Comparison of ENCODE assay signal across 38 cellular contexts in the genomic region with DNA sequence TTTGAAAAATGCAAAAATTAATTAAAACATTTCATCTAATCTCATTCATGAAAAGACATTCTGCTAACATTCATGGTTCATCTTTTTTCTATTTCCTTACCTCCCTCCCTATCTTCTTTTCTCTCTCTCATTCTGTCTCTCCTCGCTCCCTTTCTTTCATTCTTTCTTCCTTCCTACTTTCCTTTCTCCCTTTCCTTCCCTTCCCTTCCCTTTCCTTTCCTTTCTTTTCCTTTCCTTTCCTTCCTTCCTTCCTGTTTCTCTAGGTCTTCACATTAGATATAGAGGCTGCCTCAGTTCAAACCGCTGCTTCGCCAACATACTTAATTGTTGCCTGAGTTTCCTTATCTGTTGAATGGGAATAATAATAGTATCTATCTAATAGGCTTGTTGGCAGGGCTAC. TPM values are rescaled to one million over a fixed set of nuclear protein-coding genes. Genes with fewer than 3 reads are reported as not detected.
"Had no signal": no experiment of that assay in that cellular context is flagged by ENCODE, and none has a peak within 500 bp of the region (broad histone marks: within the 10 kb centered on the region; RNA-seq: fewer than 3 reads in every experiment).

No MANE protein-coding gene starts in this region.

- FAIRE-seq: astrocyte, bronchial epithelial cell had no signal

- H3K4me1 ChIP-seq: adrenal gland, ascending aorta, body of pancreas, breast epithelium had no signal

- H3K9me3 ChIP-seq: adrenal gland, ascending aorta, body of pancreas, breast epithelium had no signal

- H3K27ac ChIP-seq: adrenal gland, ascending aorta, body of pancreas, brain microvascular endothelial cell, breast epithelium, cardiac muscle cell had no signal

- ATAC-seq: activated naive CD4-positive, alpha-beta T cell treated with anti-CD3 and anti-CD28 coated beads, Interleukin-2, amount 50 U/mL, for 72 hours; activated naive CD8-positive, alpha-beta T cell treated with anti-CD3 and anti-CD28 coated beads, Interleukin-2, amount 50 U/mL, for 24 hours; activated T-cell treated with anti-CD3 and anti-CD28 coated beads, Interleukin-2, amount 50 U/mL, for 4 hours; activated T-cell treated with anti-CD3 and anti-CD28 coated beads, Interleukin-2, amount 50 U/mL, for 72 hours; activated T-helper 17 cell treated with anti-CD3 and anti-CD28 coated beads, Interleukin-2, amount 50 U/mL, for 72 hours; body of pancreas had no signal

- H3K36me3 ChIP-seq: adrenal gland, ascending aorta, brain microvascular endothelial cell, breast epithelium, cardiac muscle cell had no signal

- H3K27me3 ChIP-seq: adrenal gland, ascending aorta, body of pancreas, brain microvascular endothelial cell, breast epithelium, cardiac muscle cell had no signal

- H3K4me3 ChIP-seq: adrenal gland, ascending aorta, body of pancreas, breast epithelium, cardiac muscle cell had no signal

- DNase-seq: activated effector memory CD4-positive, alpha-beta T cell treated with anti-CD3 and anti-CD28 coated beads, Interleukin-2, amount 50 U/mL, for 16 hours; activated effector memory CD4-positive, alpha-beta T cell treated with Interleukin-2 at 50 U/mL for 16 hours; activated gamma-delta T cell; activated gamma-delta T cell treated with Interleukin-2 at 50 U/mL for 16 hours; activated naive CD4-positive, alpha-beta T cell; activated naive CD4-positive, alpha-beta T cell treated with anti-CD3 and anti-CD28 coated beads for 36 hours; activated naive CD4-positive, alpha-beta T cell treated with anti-CD3 and anti-CD28 coated beads, Interleukin-2, amount 10 ng/mL, durations not matched to agents 7 days and 5 days; activated naive CD4-positive, alpha-beta T cell treated with anti-CD3 and anti-CD28 coated beads, Interleukin-2, amount 50 U/mL, for 16 hours; activated naive CD4-positive, alpha-beta T cell treated with Interleukin-2 at 50 U/mL for 16 hours; activated naive CD8-positive, alpha-beta T cell treated with anti-CD3 and anti-CD28 coated beads for 36 hours; activated naive CD8-positive, alpha-beta T cell treated with anti-CD3 and anti-CD28 coated beads, Interleukin-2, amount 10 ng/mL, durations not matched to agents 7 days and 5 days; activated naive CD8-positive, alpha-beta T cell treated with anti-CD3 and anti-CD28 coated beads, Interleukin-2, amount 50 U/mL, for 24 hours; activated T-cell treated with anti-CD3 and anti-CD28 coated beads, Interleukin-2, amount 50 U/mL, for 1 hour; activated T-cell treated with anti-CD3 and anti-CD28 coated beads, Interleukin-2, amount 50 U/mL, for 24 hours; activated T-cell treated with anti-CD3 and anti-CD28 coated beads, Interleukin-2, amount 50 U/mL, for 4 hours; activated T-cell treated with anti-CD3 and anti-CD28 coated beads, Interleukin-2, amount 50 U/mL, for 48 hours; activated T-cell treated with anti-CD3 and anti-CD28 coated beads, Interleukin-2, amount 50 U/mL, for 72 hours; adrenal gland; amniotic stem cell; amygdala; anterior cingulate cortex; aorta; body of pancreas; brain microvascular endothelial cell; caudate nucleus; central memory CD4-positive, alpha-beta T cell had no signal

RNA-seq across cellular contexts. Expression of a gene that starts 21.9 kb away (rescaled TPM):
- total RNA-seq: activated naive CD4-positive, alpha-beta T cell treated with anti-CD3 and anti-CD28 coated beads for 36 hours; activated naive CD4-positive, alpha-beta T cell treated with anti-CD3 and anti-CD28 coated beads, Interleukin-2, amount 50 U/mL, for 72 hours; activated naive CD8-positive, alpha-beta T cell treated with anti-CD3 and anti-CD28 coated beads for 36 hours; activated naive CD8-positive, alpha-beta T cell treated with anti-CD3 and anti-CD28 coated beads, Interleukin-2, amount 10 ng/mL, durations not matched to agents 7 days and 5 days; activated T-cell treated with anti-CD3 and anti-CD28 coated beads, Interleukin-2, amount 50 U/mL, for 4 hours; activated T-cell treated with anti-CD3 and anti-CD28 coated beads, Interleukin-2, amount 50 U/mL, for 72 hours; activated T-helper 1 cell treated with anti-CD3 and anti-CD28 coated beads, Interleukin-12 subunit alpha, Interleukin-12 subunit beta, Interleukin-2, Interleukin-4 antibody, amounts not matched to agents 30 ng/mL and 10 ng/mL and 1 ng/mL, durations not matched to agents 14 hours and 24 hours and 36 hours; activated T-helper 17 cell treated with anti-CD3 and anti-CD28 coated beads, Interleukin-2, amount 50 U/mL, for 72 hours; activated T-helper 2 cell treated with anti-CD3 and anti-CD28 coated beads, Interferon-gamma antibody, Interleukin-2, Interleukin-4, amounts not matched to agents 10 μg/mL and 5 μg/mL and 100 μg/mL, durations not matched to agents 14 hours and 24 hours and 36 hours had no signal

RNA-seq across cellular contexts. Expression of a gene that starts 25.8 kb away (rescaled TPM):
- total RNA-seq: activated T-helper 1 cell treated with anti-CD3 and anti-CD28 coated beads, Interleukin-12 subunit alpha, Interleukin-12 subunit beta, Interleukin-2, Interleukin-4 antibody, amounts not matched to agents 30 ng/mL and 10 ng/mL and 1 ng/mL, durations not matched to agents 14 hours and 24 hours and 36 hours had no signal

RNA-seq across cellular contexts. Expression of a gene that starts 46.3 kb away (rescaled TPM):
- total RNA-seq: activated naive CD4-positive, alpha-beta T cell treated with anti-CD3 and anti-CD28 coated beads for 36 hours; activated naive CD4-positive, alpha-beta T cell treated with anti-CD3 and anti-CD28 coated beads, Interleukin-2, amount 50 U/mL, for 72 hours; activated naive CD8-positive, alpha-beta T cell treated with anti-CD3 and anti-CD28 coated beads for 36 hours; activated naive CD8-positive, alpha-beta T cell treated with anti-CD3 and anti-CD28 coated beads, Interleukin-2, amount 10 ng/mL, durations not matched to agents 7 days and 5 days; activated T-cell treated with anti-CD3 and anti-CD28 coated beads, Interleukin-2, amount 50 U/mL, for 4 hours; activated T-cell treated with anti-CD3 and anti-CD28 coated beads, Interleukin-2, amount 50 U/mL, for 72 hours; activated T-helper 1 cell treated with anti-CD3 and anti-CD28 coated beads, Interleukin-12 subunit alpha, Interleukin-12 subunit beta, Interleukin-2, Interleukin-4 antibody, amounts not matched to agents 30 ng/mL and 10 ng/mL and 1 ng/mL, durations not matched to agents 14 hours and 24 hours and 36 hours; activated T-helper 17 cell treated with anti-CD3 and anti-CD28 coated beads, Interleukin-2, amount 50 U/mL, for 72 hours; activated T-helper 2 cell treated with anti-CD3 and anti-CD28 coated beads, Interferon-gamma antibody, Interleukin-2, Interleukin-4, amounts not matched to agents 10 μg/mL and 5 μg/mL and 100 μg/mL, durations not matched to agents 14 hours and 24 hours and 36 hours; adrenal gland; astrocyte; body of pancreas; breast epithelium; bronchial epithelial cell; cardiac septum; cerebellum; chondrocyte had no signal
- polyA plus RNA-seq: cardiac muscle cell had no signal
